17 cellular contexts compared by ENCODE assay signal in the genomic region with DNA sequence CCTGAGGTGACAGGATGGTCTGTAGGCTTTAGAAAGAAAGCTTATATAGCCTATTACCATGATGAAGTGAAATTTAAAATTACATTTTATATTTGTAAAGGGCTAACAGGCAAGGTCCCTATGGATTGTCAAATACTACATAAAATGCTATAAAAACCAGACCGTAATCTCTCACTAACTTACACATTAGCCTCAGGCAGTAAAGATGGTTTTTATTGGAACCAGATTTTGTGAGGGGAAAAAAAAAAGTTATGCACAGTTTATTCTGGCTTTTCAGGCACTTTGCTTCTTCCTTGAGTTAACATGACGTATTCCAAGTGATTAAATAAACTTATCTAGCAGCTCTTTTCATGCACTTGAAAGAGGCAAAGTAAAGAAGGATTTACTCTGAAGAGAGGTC.
A peak's percentile ranks its signal among the peaks of the same experiment; 100 is the strongest.
DNase-seq lines count a peak whose midpoint lies in the region; ATAC-seq and TF ChIP-seq lines count a peak whose summit lies in the region.
"Had no signal": no experiment of that assay in that cellular context is flagged by ENCODE, and none has a peak within 500 bp of the region (broad histone marks: within the 10 kb centered on the region; RNA-seq: fewer than 3 reads in every experiment).

No MANE protein-coding gene starts in this region.

- H3K36me3 Mint-ChIP-seq in mesothelial cell of epicardium: no peaks in the 10 kb centered on the region

- H3K27me3 Mint-ChIP-seq in mesothelial cell of epicardium (ENCODE audit: low read depth): no peaks in the 10 kb centered on the region
- H3K27me3 Mint-ChIP-seq: CD4-positive, alpha-beta T cell had no signal

- H3K4me3 Mint-ChIP-seq in mesothelial cell of epicardium: no peak overlapping the region
- H3K4me3 Mint-ChIP-seq: CD4-positive, alpha-beta T cell; HFFc6 had no signal

- no peak for ATAC-seq in SK-N-SH treated with all-trans-retinoic acid at 6 μM for 48 hours
- ATAC-seq in HG02870 (IDR thresholded peaks at IDR 0.05; ENCODE audit: unreplicated experiment): no peak
- ATAC-seq: A549, GM12878 had no signal

- DNase-seq in DMS79 treated with DMSO at 0.1 percent for 48 hours (lab: John Stamatoyannopoulos, UW) (peak; percentile 34), DMS79 (lab: John Stamatoyannopoulos, UW) (no peak), fibroblast of the conjunctiva (ENCODE audit: low read depth) (peak; percentile 10), mesothelial cell of epicardium (ENCODE audit: low spot score in 2 of 2, unreplicated experiment in 2 of 2) (no peak), NK-92 (lab: John Stamatoyannopoulos, UW; ENCODE audit: unreplicated experiment) (no peak)
- no peak for DNase-seq in activated CD8-positive, alpha-beta memory T cell treated with anti-CD3 and anti-CD28 coated beads, Interleukin-2, amount 50 U/mL, for 4 hours
- DNase-seq: AML-193; Caco-2; CD4-positive, alpha-beta T cell; DND-41; EL; GM23248; HFFc6 had no signal

- peaks cover 41% of the 10 kb centered on the region for H3K4me1 Mint-ChIP-seq in mesothelial cell of epicardium

- H3K9me3 Mint-ChIP-seq in mesothelial cell of epicardium: peaks cover 13% of the 10 kb centered on the region

- no peak for TF ChIP-seq CTCF in mesothelial cell of epicardium (IDR thresholded peaks at IDR 0.05; ENCODE audit: unreplicated experiment)

- H3K27ac Mint-ChIP-seq in mesothelial cell of epicardium: peak overlapping the region; percentile 66
- H3K27ac Mint-ChIP-seq: CD4-positive, alpha-beta T cell; HFFc6 had no signal

TF ChIP-seq in SK-N-SH treated with all-trans-retinoic acid at 6 μM for 48 hours, 23 proteins besides CTCF, POLR2A, EP300 and RAD21:
- TF ChIP-seq, protein P1, sequence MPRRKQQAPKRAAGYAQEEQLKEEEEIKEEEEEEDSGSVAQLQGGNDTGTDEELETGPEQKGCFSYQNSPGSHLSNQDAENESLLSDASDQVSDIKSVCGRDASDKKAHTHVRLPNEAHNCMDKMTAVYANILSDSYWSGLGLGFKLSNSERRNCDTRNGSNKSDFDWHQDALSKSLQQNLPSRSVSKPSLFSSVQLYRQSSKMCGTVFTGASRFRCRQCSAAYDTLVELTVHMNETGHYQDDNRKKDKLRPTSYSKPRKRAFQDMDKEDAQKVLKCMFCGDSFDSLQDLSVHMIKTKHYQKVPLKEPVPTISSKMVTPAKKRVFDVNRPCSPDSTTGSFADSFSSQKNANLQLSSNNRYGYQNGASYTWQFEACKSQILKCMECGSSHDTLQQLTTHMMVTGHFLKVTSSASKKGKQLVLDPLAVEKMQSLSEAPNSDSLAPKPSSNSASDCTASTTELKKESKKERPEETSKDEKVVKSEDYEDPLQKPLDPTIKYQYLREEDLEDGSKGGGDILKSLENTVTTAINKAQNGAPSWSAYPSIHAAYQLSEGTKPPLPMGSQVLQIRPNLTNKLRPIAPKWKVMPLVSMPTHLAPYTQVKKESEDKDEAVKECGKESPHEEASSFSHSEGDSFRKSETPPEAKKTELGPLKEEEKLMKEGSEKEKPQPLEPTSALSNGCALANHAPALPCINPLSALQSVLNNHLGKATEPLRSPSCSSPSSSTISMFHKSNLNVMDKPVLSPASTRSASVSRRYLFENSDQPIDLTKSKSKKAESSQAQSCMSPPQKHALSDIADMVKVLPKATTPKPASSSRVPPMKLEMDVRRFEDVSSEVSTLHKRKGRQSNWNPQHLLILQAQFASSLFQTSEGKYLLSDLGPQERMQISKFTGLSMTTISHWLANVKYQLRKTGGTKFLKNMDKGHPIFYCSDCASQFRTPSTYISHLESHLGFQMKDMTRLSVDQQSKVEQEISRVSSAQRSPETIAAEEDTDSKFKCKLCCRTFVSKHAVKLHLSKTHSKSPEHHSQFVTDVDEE (CRISPR knock-in tag; IDR thresholded peaks at IDR 0.05): peak; percentile 17; the same call in 1 of the 2 replicates
- TF ChIP-seq BACH2 (CRISPR knock-in tag; IDR thresholded peaks at IDR 0.05; ENCODE audit: borderline replicate concordance) (no peak), TCF4 (CRISPR knock-in tag; IDR thresholded peaks at IDR 0.05; ENCODE audit: borderline replicate concordance) (peak; percentile 97)

Comparison
In these comparisons a context has a peak if more than half of its experiments do, and no peak if none do; other contexts are left out.
1. DNase-seq: peak in DMS79 treated with DMSO at 0.1 percent for 48 hours (single experiment) and fibroblast of the conjunctiva (single experiment); none in DMS79 (single experiment), mesothelial cell of epicardium (0 of 2), activated CD8-positive, alpha-beta memory T cell treated with anti-CD3 and anti-CD28 coated beads, Interleukin-2, amount 50 U/mL, for 4 hours (single experiment) and NK-92 (single experiment).